In the genomic region with DNA sequence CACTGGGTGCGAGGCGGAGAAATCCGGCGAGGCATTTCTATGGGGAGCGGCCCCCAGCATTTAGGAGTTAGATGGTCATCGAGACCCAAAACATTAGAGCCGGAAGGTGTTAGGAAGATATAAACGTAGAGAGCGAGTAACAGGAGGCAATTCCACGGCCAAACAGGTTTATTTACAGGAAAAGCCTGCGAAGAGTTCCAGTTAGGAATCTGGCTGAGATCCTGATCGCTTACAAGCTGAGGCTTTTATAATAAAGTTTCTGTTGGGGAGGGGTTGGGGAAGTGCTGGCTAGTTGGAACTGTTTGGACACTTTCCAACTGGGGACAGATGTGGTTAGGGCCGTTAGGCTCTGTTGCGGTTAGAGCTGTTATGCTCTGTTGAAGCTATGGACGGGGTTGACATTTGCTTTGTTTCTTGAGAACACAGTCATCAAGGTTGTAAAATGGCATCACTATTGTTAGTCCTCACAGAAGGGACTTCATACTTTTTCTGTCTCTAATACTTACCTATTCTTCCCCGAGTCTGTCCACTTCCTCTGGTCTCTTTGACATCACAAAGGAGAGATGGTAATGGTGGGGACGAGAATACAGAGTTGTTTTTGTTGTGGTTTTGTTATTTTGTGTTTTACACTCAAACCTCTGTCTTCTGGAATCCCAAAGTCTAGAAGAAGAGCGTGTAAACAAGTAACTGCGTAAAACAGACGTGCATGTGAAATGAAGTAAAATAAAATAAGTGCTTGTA, we compare ENCODE assay signal across 8 cellular contexts. TPM values are rescaled to one million over a fixed set of nuclear protein-coding genes. Genes with fewer than 3 reads are reported as not detected.
DNase-seq lines count a peak whose midpoint lies in the region; ATAC-seq and TF ChIP-seq lines count a peak whose summit lies in the region.

No MANE protein-coding gene starts in this region.

- no peak for TF ChIP-seq POLR2A in right lobe of liver (IDR thresholded peaks at IDR 0.05)
- no peak for TF ChIP-seq POLR2A in transverse colon (IDR thresholded peaks at IDR 0.05)

- no peaks in the 10 kb centered on the region for H3K4me1 Mint-ChIP-seq in activated naive CD4-positive, alpha-beta T cell treated with anti-CD3 and anti-CD28 coated beads, Interleukin-2, amount 10 ng/mL, durations not matched to agents 7 days and 5 days
- peaks cover 11% of the 10 kb centered on the region for H3K4me1 Mint-ChIP-seq in central memory CD8-positive, alpha-beta T cell

- H3K36me3 Mint-ChIP-seq in activated naive CD4-positive, alpha-beta T cell treated with anti-CD3 and anti-CD28 coated beads, Interleukin-2, amount 10 ng/mL, durations not matched to agents 7 days and 5 days = peaks cover 3% of the 10 kb centered on the region
- no peaks in the 10 kb centered on the region for H3K36me3 Mint-ChIP-seq in central memory CD8-positive, alpha-beta T cell (ENCODE audit: insufficient read depth)

- no peak overlapping the region for H3K27ac Mint-ChIP-seq in activated naive CD4-positive, alpha-beta T cell treated with anti-CD3 and anti-CD28 coated beads, Interleukin-2, amount 10 ng/mL, durations not matched to agents 7 days and 5 days
- no peak overlapping the region for H3K27ac Mint-ChIP-seq in central memory CD8-positive, alpha-beta T cell (ENCODE audit: low read depth)

- ATAC-seq in HG03025 (IDR thresholded peaks at IDR 0.05; ENCODE audit: low FRiP score, unreplicated experiment) (peak; percentile 13), right lobe of liver (peak; percentile 20 to 30 (median 26))
- ATAC-seq in central memory CD8-positive, alpha-beta T cell (replicated peaks; ENCODE audit: extremely low read depth, poor library complexity, severe bottlenecking) = peak; percentile 7

- TF ChIP-seq CTCF in right lobe of liver (IDR thresholded peaks at IDR 0.05) = no peak
- no peak for TF ChIP-seq CTCF in transverse colon (IDR thresholded peaks at IDR 0.05)

- H3K36me3 ChIP-seq in right lobe of liver = no peaks in the 10 kb centered on the region
- H3K36me3 ChIP-seq in transverse colon = no peaks in the 10 kb centered on the region

- H3K4me3 Mint-ChIP-seq in activated naive CD4-positive, alpha-beta T cell treated with anti-CD3 and anti-CD28 coated beads, Interleukin-2, amount 10 ng/mL, durations not matched to agents 7 days and 5 days = no peak overlapping the region
- H3K4me3 Mint-ChIP-seq in central memory CD8-positive, alpha-beta T cell = no peak overlapping the region

- H3K4me3 ChIP-seq in right lobe of liver (peak overlapping the region; percentile 50 to 72 (median 61)), transverse colon (peak overlapping the region; percentile 52 to 76 (median 63))

- intact Hi-C loops in right lobe of liver (cut with DNase I) = no loop called here
- intact Hi-C loops in transverse colon (cut with DNase I; ENCODE audit: low total_unique reads) = loop anchor here (10.0 kb wide), 1 partner anchor 52 kb away; a partner anchor contains a TSS

- CTCF ChIA-PET in activated naive CD4-positive, alpha-beta T cell treated with anti-CD3 and anti-CD28 coated beads, Interleukin-2, amount 10 ng/mL, durations not matched to agents 7 days and 5 days (lab: Charles Lee) = interaction anchor here (1.1 kb wide), 1 partner anchor 20 kb away, joined by 3 read pairs; no protein-coding TSS in a partner anchor

- peaks cover 1% of the 10 kb centered on the region for H3K27me3 Mint-ChIP-seq in activated naive CD4-positive, alpha-beta T cell treated with anti-CD3 and anti-CD28 coated beads, Interleukin-2, amount 10 ng/mL, durations not matched to agents 7 days and 5 days
- H3K27me3 Mint-ChIP-seq in central memory CD8-positive, alpha-beta T cell = peaks cover 9% of the 10 kb centered on the region

- DNase-seq in activated naive CD4-positive, alpha-beta T cell treated with Interleukin-2 at 50 U/mL for 16 hours = peak; percentile 7
- no peak for DNase-seq in activated naive CD4-positive, alpha-beta T cell treated with anti-CD3 and anti-CD28 coated beads, Interleukin-2, amount 10 ng/mL, durations not matched to agents 7 days and 5 days
- DNase-seq in NOMO-1 treated with dmso at 0.1 percent for 144 hours (lab: John Stamatoyannopoulos, UW; ENCODE audit: unreplicated experiment) = peak; percentile 34
- DNase-seq in central memory CD8-positive, alpha-beta T cell (ENCODE audit: low spot score in 2 of 2) = no peak
- no peak for DNase-seq in right lobe of liver
- DNase-seq in transverse colon = peak; percentile 43
- no peak for DNase-seq in GOT3 (lab: John Stamatoyannopoulos, UW)

- WGBS in right lobe of liver (ENCODE audit: insufficient coverage, low coverage, low lambda C conversion rate, missing lambda C conversion rate) = 7% methylated on average over 20 of the region's 20 CpGs
- 0 to 3% methylated on average over 8 to 20 of the region's 20 CpGs for WGBS in transverse colon (ENCODE audit: low coverage in 1 of 2), 2 donors

- no peaks in the 10 kb centered on the region for H3K9me3 ChIP-seq in right lobe of liver
- H3K9me3 ChIP-seq in transverse colon = peaks cover 0 to 3% of the 10 kb centered on the region in 2 donors

- H3K27me3 ChIP-seq in right lobe of liver (no peaks in the 10 kb centered on the region), transverse colon (no peaks in the 10 kb centered on the region)

- peaks cover 0 to 5% (median 0%) of the 10 kb centered on the region in 4 donors for H3K4me1 ChIP-seq in right lobe of liver
- peaks cover 6 to 24% (median 15%) of the 10 kb centered on the region in 4 donors for H3K4me1 ChIP-seq in transverse colon

- H3K9me3 Mint-ChIP-seq in activated naive CD4-positive, alpha-beta T cell treated with anti-CD3 and anti-CD28 coated beads, Interleukin-2, amount 10 ng/mL, durations not matched to agents 7 days and 5 days = peaks cover 16% of the 10 kb centered on the region
- peaks cover 6% of the 10 kb centered on the region for H3K9me3 Mint-ChIP-seq in central memory CD8-positive, alpha-beta T cell

- no peak for TF ChIP-seq EP300 in transverse colon (IDR thresholded peaks at IDR 0.05; ENCODE audit: low read depth)

- in situ Hi-C loops in transverse colon (cut with MboI; ENCODE audit: low pct_ligation_motif_present in 1 of 4, low pct_unique_long_range_greater_than_20kb in 1 of 4, low sequenced_read_pairs in 3 of 4) = loop anchor here in 1 of 4 donors (25.0 kb wide), 1 partner anchor 1174 kb away; no protein-coding TSS in a partner anchor

- peak overlapping the region; percentile 91 to 99 (median 93) for H3K27ac ChIP-seq in right lobe of liver
- H3K27ac ChIP-seq in transverse colon = peak overlapping the region; percentile 96 to 98 (median 96)

RNA-seq across cellular contexts. Expression of a gene that starts 0.5 kb away (rescaled TPM):
- total RNA-seq in right lobe of liver (1 to 10 TPM; 3.7 to 6.9 (median 4.6) TPM), transverse colon (10 to 100 TPM in 3 of 4 donors, 1 to 10 TPM in 1; 9.0 to 28.3 (median 17.0) TPM)

RNA-seq across cellular contexts. Expression of a gene that starts 13.3 kb away (rescaled TPM):
- total RNA-seq in right lobe of liver (1 to 10 TPM; 1.3 to 3.8 (median 2.5) TPM), transverse colon (1 to 10 TPM; 1.4 to 5.2 (median 4.3) TPM)

RNA-seq across cellular contexts. Expression of a gene that starts 55.1 kb away (rescaled TPM):
- total RNA-seq in right lobe of liver = 1 to 10 TPM; 1.1 to 2.0 (median 1.3) TPM
- 1 to 10 TPM in 3 of 4 donors, under 1 TPM in 1; 0.75 to 3.2 (median 2.3) TPM for total RNA-seq in transverse colon

Comparison
In these comparisons a context has a peak if more than half of its experiments do, and no peak if none do; other contexts are left out.
1. DNase-seq: peak in activated naive CD4-positive, alpha-beta T cell treated with Interleukin-2 at 50 U/mL for 16 hours (single experiment), NOMO-1 treated with dmso at 0.1 percent for 144 hours (single experiment) and transverse colon (single experiment); none in activated naive CD4-positive, alpha-beta T cell treated with anti-CD3 and anti-CD28 coated beads, Interleukin-2, amount 10 ng/mL, durations not matched to agents 7 days and 5 days (single experiment), central memory CD8-positive, alpha-beta T cell (0 of 2), right lobe of liver (0 of 3) and GOT3 (single experiment).
2. Peak in every context shown above with its lines, with median percentiles within 50 percentile points of each other: ATAC-seq.